1 cellular context compared by ENCODE assay signal in the genomic region with DNA sequence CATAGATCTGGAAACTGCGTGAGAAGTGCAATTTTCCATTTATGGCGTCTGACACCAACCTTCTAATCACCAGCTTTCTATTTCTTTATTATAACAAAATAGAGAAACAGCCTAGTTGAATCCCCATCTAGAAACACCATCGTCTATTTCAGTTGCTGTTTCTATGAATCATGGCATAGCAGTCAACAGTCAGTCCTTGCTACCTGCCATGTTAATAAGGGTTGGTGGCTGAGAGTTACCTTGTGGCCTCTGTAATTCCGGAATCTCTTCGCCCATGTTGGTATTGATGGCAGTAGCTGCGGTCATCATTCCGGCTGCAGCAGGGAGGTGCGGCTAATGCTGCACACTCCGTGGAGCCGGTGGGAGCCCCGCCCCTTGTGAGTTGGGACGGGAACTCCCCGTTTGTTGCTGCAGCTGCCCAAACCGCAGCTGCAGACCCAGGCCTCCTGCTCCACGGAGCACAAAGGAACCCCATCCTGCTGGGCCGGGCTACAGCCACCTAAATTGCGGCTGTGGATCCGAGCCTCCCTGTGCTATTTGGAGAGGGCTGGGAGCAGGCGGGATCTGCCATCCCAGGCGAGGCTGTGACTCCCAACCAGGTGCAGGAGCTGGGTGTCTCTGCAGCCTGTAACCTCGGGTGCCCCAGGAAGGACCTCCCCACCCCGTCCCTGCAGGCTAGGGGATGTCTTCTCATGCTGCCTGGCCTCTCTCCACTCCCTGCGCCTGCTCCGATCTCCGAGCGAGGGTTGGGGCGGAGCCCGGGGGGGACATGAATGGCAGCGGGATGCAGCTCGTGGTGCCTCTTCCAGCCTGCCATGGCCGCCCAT.
TF ChIP-seq lines count a peak whose summit lies in the region.

No MANE protein-coding gene starts in this region.

TF ChIP-seq in K562, 482 proteins besides CTCF, POLR2A, EP300 and RAD21 (continued from another document):
- TF ChIP-seq TRIM25 (IDR thresholded peaks at IDR 0.05; ENCODE audit: borderline replicate concordance) (no peak), ETV6 (IDR thresholded peaks at IDR 0.05; ENCODE audit: borderline replicate concordance in 1 of 2, low read depth in 2 of 2, low read length in 1 of 2) (no peak), ETV6 (CRISPR knock-in tag; IDR thresholded peaks at IDR 0.05; ENCODE audit: borderline replicate concordance) (no peak), ARID2 (IDR thresholded peaks at IDR 0.05) (no peak), ZNF395 (CRISPR knock-in tag; IDR thresholded peaks at IDR 0.05) (no peak)
